11 cellular contexts compared by ENCODE assay signal in genomic region chr4:53905281-53905934, GRCh38.
A peak's percentile ranks its signal among the peaks of the same experiment; 100 is the strongest.
DNase-seq lines count a peak whose midpoint lies in the region; ATAC-seq and TF ChIP-seq lines count a peak whose summit lies in the region.
"Had no signal": no experiment of that assay in that cellular context is flagged by ENCODE, and none has a peak within 500 bp of the region (broad histone marks: within the 10 kb centered on the region; RNA-seq: fewer than 3 reads in every experiment).

No MANE protein-coding gene starts in this region.

- no peaks in the 10 kb centered on the region for H4K20me1 ChIP-seq in Loucy (ENCODE audit: insufficient read depth, low read length, poor library complexity, severe bottlenecking)

- no peaks in the 10 kb centered on the region for H3K79me2 ChIP-seq in Loucy (ENCODE audit: insufficient read depth, low read length)

- H3K9me3 ChIP-seq in Loucy (ENCODE audit: insufficient read depth, low read depth, low read length) (no peaks in the 10 kb centered on the region), adipocyte (ENCODE audit: control insufficient read depth, low read length) (no peaks in the 10 kb centered on the region), mesenchymal stem cell (ENCODE audit: control insufficient read depth, low read length) (no peaks in the 10 kb centered on the region), tibial artery (no peaks in the 10 kb centered on the region), WERI-Rb-1 (ENCODE audit: severe bottlenecking) (no peaks in the 10 kb centered on the region)
- H3K9me3 ChIP-seq: right atrium auricular region had no signal

- H4K8ac ChIP-seq in mesenchymal stem cell (ENCODE audit: low read length) = no peak overlapping the region

- H2AFZ ChIP-seq in Loucy (ENCODE audit: low read length) = peak overlapping the region; percentile 86; the same call in 1 of the 2 replicates
- no peak overlapping the region for H2AFZ ChIP-seq in mesenchymal stem cell (ENCODE audit: low read depth, low read length)

- H2BK12ac ChIP-seq in mesenchymal stem cell (ENCODE audit: low read length in 2 of 2) = no peak overlapping the region

- peak overlapping the region; percentile 59 for H3K4me2 ChIP-seq in Loucy (ENCODE audit: low read depth, low read length, poor library complexity, severe bottlenecking)
- no peak overlapping the region for H3K4me2 ChIP-seq in mesenchymal stem cell (ENCODE audit: low read length, poor library complexity, severe bottlenecking)

- no peak overlapping the region for H2BK5ac ChIP-seq in mesenchymal stem cell (ENCODE audit: low read depth, low read length, poor library complexity, severe bottlenecking)

- H3K4ac ChIP-seq in mesenchymal stem cell (ENCODE audit: low read depth in 1 of 2, low read length in 2 of 2) = no peak overlapping the region

- peak overlapping the region in 1 of 2 experiments; percentile 70 for H3K18ac ChIP-seq in mesenchymal stem cell (ENCODE audit: low read depth in 1 of 2, low read length in 2 of 2)

- no peaks in the 10 kb centered on the region for H3K9me2 ChIP-seq in Loucy (replicated peaks; ENCODE audit: low read depth, low read length)

- no peak overlapping the region for H3K27ac ChIP-seq in mesenchymal stem cell (ENCODE audit: low read length, poor library complexity, severe bottlenecking)
- peak overlapping the region; percentile 17 to 62 for H3K27ac ChIP-seq in tibial artery
- no peak overlapping the region for H3K27ac ChIP-seq in WERI-Rb-1
- H3K27ac ChIP-seq: right atrium auricular region had no signal

- H3K4me1 ChIP-seq in Loucy (ENCODE audit: insufficient read depth, low read length, poor library complexity, severe bottlenecking) (peaks cover 11% of the 10 kb centered on the region), adipocyte (ENCODE audit: control insufficient read depth, insufficient read depth, low read length) (peaks cover 46% of the 10 kb centered on the region), mesenchymal stem cell (ENCODE audit: control insufficient read depth, insufficient read depth, low read depth, low read length) (no peaks in the 10 kb centered on the region), tibial artery (peaks cover 0 to 48% (median 14%) of the 10 kb centered on the region in 4 donors)

- H2BK15ac ChIP-seq in mesenchymal stem cell (ENCODE audit: low read depth, poor library complexity, severe bottlenecking) = no peak overlapping the region

- no peak overlapping the region for H3K14ac ChIP-seq in mesenchymal stem cell (ENCODE audit: low read length in 2 of 2)

- peak overlapping the region; percentile 21 for H2BK120ac ChIP-seq in mesenchymal stem cell (ENCODE audit: low read depth, low read length)

- intact Hi-C loops in tibial artery (cut with DNase I; ENCODE audit: low total_unique reads) = no loop called here

- no peak overlapping the region for H2AK5ac ChIP-seq in mesenchymal stem cell (ENCODE audit: low read length, severe bottlenecking)

- H3K36me3 ChIP-seq in Loucy (ENCODE audit: insufficient read depth, low read length) (no peaks in the 10 kb centered on the region), adipocyte (ENCODE audit: control insufficient read depth, insufficient read depth, low read length, severe bottlenecking) (no peaks in the 10 kb centered on the region), mesenchymal stem cell (ENCODE audit: control insufficient read depth in 1 of 2, insufficient read depth in 2 of 2, low read depth in 1 of 2, low read length in 2 of 2) (no peaks in the 10 kb centered on the region), tibial artery (no peaks in the 10 kb centered on the region), WERI-Rb-1 (no peaks in the 10 kb centered on the region)
- H3K36me3 ChIP-seq: right atrium auricular region had no signal

- H3K9ac ChIP-seq in Loucy (ENCODE audit: low read depth, low read length, poor library complexity, severe bottlenecking) (no peak overlapping the region), adipocyte (ENCODE audit: low read length) (peak overlapping the region; percentile 85), mesenchymal stem cell (ENCODE audit: low read length) (peak overlapping the region; percentile 84)

- no peaks in the 10 kb centered on the region for H3K79me1 ChIP-seq in mesenchymal stem cell (replicated peaks; ENCODE audit: low read length, poor library complexity, severe bottlenecking)

- H3F3A ChIP-seq in Loucy (ENCODE audit: low read depth) = no peaks in the 10 kb centered on the region

- ATAC-seq in HG02938 (IDR thresholded peaks at IDR 0.05; ENCODE audit: unreplicated experiment) = no peak
- no peak for ATAC-seq in GM19023 (IDR thresholded peaks at IDR 0.05; ENCODE audit: unreplicated experiment)
- ATAC-seq: stimulated activated naive CD8-positive, alpha-beta T cell treated with anti-CD3 and anti-CD28 coated beads, Interleukin-15, Interleukin-2, amounts not matched to agents 100 U/mL and 50 U/mL, for 24 hours had no signal

- no peak overlapping the region for H3K23ac ChIP-seq in mesenchymal stem cell (ENCODE audit: low read length in 2 of 2)

- peak; percentile 51 for DNase-seq in adipocyte (ENCODE audit: low read depth)
- DNase-seq in mesenchymal stem cell = peak; percentile 80
- DNase-seq in tibial artery = no peak
- no peak for DNase-seq in WERI-Rb-1
- DNase-seq: SIG-M5; stimulated activated CD4-positive, alpha-beta T cell treated with anti-CD3 and anti-CD28 coated beads, Interleukin-4, amount 100 ng/mL, for 24 hours; stimulated activated naive CD8-positive, alpha-beta T cell treated with anti-CD3 and anti-CD28 coated beads, Interleukin-15, Interleukin-2, amounts not matched to agents 100 U/mL and 50 U/mL, for 24 hours had no signal

- no peak for TF ChIP-seq CTCF in Loucy (conservative IDR thresholded peaks at IDR 0.05; ENCODE audit: low read length)
- TF ChIP-seq CTCF in tibial artery (IDR thresholded peaks at IDR 0.05) = no peak
- no peak for TF ChIP-seq CTCF in WERI-Rb-1 (IDR thresholded peaks at IDR 0.05; ENCODE audit: low read depth, low read length)

- peak overlapping the region; percentile 56 for H3K4me3 ChIP-seq in Loucy (ENCODE audit: low read length, poor library complexity, severe bottlenecking)
- H3K4me3 ChIP-seq in adipocyte (ENCODE audit: low read length) = peak overlapping the region; percentile 78
- H3K4me3 ChIP-seq in mesenchymal stem cell (ENCODE audit: insufficient read depth in 1 of 2, low read depth in 1 of 2, low read length in 2 of 2) = peak overlapping the region in 1 of 2 experiments; percentile 73
- H3K4me3 ChIP-seq in tibial artery = peak overlapping the region; percentile 38 to 42
- H3K4me3 ChIP-seq in WERI-Rb-1 (ENCODE audit: low read depth, low read length) = no peak overlapping the region

- WGBS in mesenchymal stem cell = 47% methylated on average over 4 of the region's 7 CpGs

- H4K91ac ChIP-seq in mesenchymal stem cell (ENCODE audit: low read length) = no peak overlapping the region

- H3K27me3 ChIP-seq in Loucy (ENCODE audit: insufficient read depth, low read length, poor library complexity, severe bottlenecking) (no peaks in the 10 kb centered on the region), adipocyte (replicated peaks; ENCODE audit: control insufficient read depth, insufficient read depth, low read length) (no peaks in the 10 kb centered on the region), mesenchymal stem cell (ENCODE audit: control insufficient read depth in 1 of 2, insufficient read depth in 1 of 2, low read length in 2 of 2) (no peaks in the 10 kb centered on the region), tibial artery (peaks cover 0 to 14% of the 10 kb centered on the region in 2 donors), WERI-Rb-1 (ENCODE audit: insufficient read depth, low read depth, severe bottlenecking) (peaks cover 67% of the 10 kb centered on the region)
- H3K27me3 ChIP-seq: right atrium auricular region had no signal

Comparison
In these comparisons a context has a peak if more than half of its experiments do, and no peak if none do; other contexts are left out.
1. DNase-seq: peak in adipocyte (single experiment) and mesenchymal stem cell (single experiment); none in tibial artery (0 of 2) and WERI-Rb-1 (single experiment).
2. H3K27ac ChIP-seq: peak in tibial artery (2 of 2); none in mesenchymal stem cell (single experiment) and WERI-Rb-1 (single experiment).